8 cellular contexts compared by ENCODE assay signal in the genomic region with DNA sequence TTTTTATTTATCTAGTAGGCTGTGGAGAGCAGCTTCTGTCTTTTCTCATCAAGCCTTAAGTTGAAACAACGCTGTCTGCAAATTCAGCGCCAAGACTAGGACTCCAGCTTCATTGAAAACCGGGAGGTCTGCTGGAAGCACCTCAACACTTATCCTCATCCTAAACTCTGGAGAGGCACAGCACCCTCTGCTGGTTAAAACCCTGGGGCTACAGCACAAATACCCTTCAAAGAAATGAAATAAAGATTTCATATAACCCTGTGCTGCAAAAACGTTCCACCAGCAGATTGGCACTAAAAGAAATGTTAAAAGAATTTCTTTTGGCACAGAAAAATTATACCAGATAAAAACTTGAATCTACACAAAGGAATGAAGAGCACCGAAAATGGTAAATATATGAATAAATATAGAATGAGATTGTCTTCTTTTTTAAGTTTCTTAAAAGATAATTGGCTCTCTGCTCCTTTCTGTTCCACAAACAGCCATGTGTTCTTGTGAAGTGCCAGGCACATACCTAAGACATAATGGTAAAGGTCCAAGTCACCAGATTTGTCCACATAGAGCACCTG.
DNase-seq lines count a peak whose midpoint lies in the region; ATAC-seq and TF ChIP-seq lines count a peak whose summit lies in the region.

No MANE protein-coding gene starts in this region.

- H3K4me3 Mint-ChIP-seq in activated T-helper 1 cell treated with anti-CD3 and anti-CD28 coated beads, Interleukin-12 subunit alpha, Interleukin-12 subunit beta, Interleukin-2, Interleukin-4 antibody, amounts not matched to agents 30 ng/mL and 10 ng/mL and 1 ng/mL, durations not matched to agents 14 hours and 24 hours and 36 hours: no peak overlapping the region

- H3K9me3 ChIP-seq in OCI-LY7 (ENCODE audit: low read length): no peaks in the 10 kb centered on the region
- H3K9me3 ChIP-seq in left ventricle myocardium inferior (replicated peaks): peaks cover 4% of the 10 kb centered on the region

- H3K4me1 Mint-ChIP-seq in activated T-helper 1 cell treated with anti-CD3 and anti-CD28 coated beads, Interleukin-12 subunit alpha, Interleukin-12 subunit beta, Interleukin-2, Interleukin-4 antibody, amounts not matched to agents 30 ng/mL and 10 ng/mL and 1 ng/mL, durations not matched to agents 14 hours and 24 hours and 36 hours (ENCODE audit: low read depth): no peaks in the 10 kb centered on the region

- no peaks in the 10 kb centered on the region for H3K36me3 ChIP-seq in OCI-LY7 (ENCODE audit: insufficient read depth, low read length)
- no peaks in the 10 kb centered on the region for H3K36me3 ChIP-seq in left ventricle myocardium inferior

- no peaks in the 10 kb centered on the region for H3K9me2 ChIP-seq in OCI-LY7 (ENCODE audit: insufficient read depth, low read length)

- H4K20me1 ChIP-seq in OCI-LY7 (ENCODE audit: insufficient read depth, low read length): no peaks in the 10 kb centered on the region

- no peaks in the 10 kb centered on the region for H3K79me2 ChIP-seq in OCI-LY7 (ENCODE audit: insufficient read depth, low read depth, low read length)

- DNase-seq in SIG-M5 treated with dmso at 0.1 percent for 504 hours (lab: John Stamatoyannopoulos, UW; ENCODE audit: unreplicated experiment) (peak; percentile 61), SIG-M5 (lab: John Stamatoyannopoulos, UW) (no peak), OCI-LY7 (ENCODE audit: low spot score) (peak; percentile 63), left ventricle myocardium inferior (peak; percentile 15), 8988T (no peak)
- peak; percentile 45 for DNase-seq in activated T-helper 1 cell treated with anti-CD3 and anti-CD28 coated beads, Interleukin-12 subunit alpha, Interleukin-12 subunit beta, Interleukin-2, Interleukin-4 antibody, amounts not matched to agents 30 ng/mL and 10 ng/mL and 1 ng/mL, durations not matched to agents 14 hours and 24 hours and 36 hours (ENCODE audit: low spot score)
- DNase-seq in stimulated activated CD4-positive, alpha-beta T cell treated with anti-CD3 and anti-CD28 coated beads, Interleukin-15, amount 100 ng/mL, for 48 hours (ENCODE audit: low read depth in 2 of 2): peak; percentile 12 to 27

- H3K4me2 ChIP-seq in OCI-LY7 (ENCODE audit: low read length): no peak overlapping the region

- no peaks in the 10 kb centered on the region for H3K9me3 Mint-ChIP-seq in activated T-helper 1 cell treated with anti-CD3 and anti-CD28 coated beads, Interleukin-12 subunit alpha, Interleukin-12 subunit beta, Interleukin-2, Interleukin-4 antibody, amounts not matched to agents 30 ng/mL and 10 ng/mL and 1 ng/mL, durations not matched to agents 14 hours and 24 hours and 36 hours

- CTCF ChIA-PET in OCI-LY7 (lab: Charles Lee; ENCODE audit: unreplicated experiment): no interaction called here

- TF ChIP-seq CTCF in OCI-LY7 (conservative IDR thresholded peaks at IDR 0.05; ENCODE audit: low read length) (peak; percentile 96), left ventricle myocardium inferior (IDR thresholded peaks at IDR 0.05; ENCODE audit: borderline replicate concordance) (peak; percentile 51)

- H3K27me3 ChIP-seq in left ventricle myocardium inferior (ENCODE audit: low read depth): no peaks in the 10 kb centered on the region

- POLR2A ChIA-PET in OCI-LY7 (lab: Charles Lee): interaction anchor here (0.7 kb wide), 1 partner anchor 22 kb away, joined by 4 read pairs; no protein-coding TSS in a partner anchor

- BruUV-seq in OCI-LY7 (replicated peaks; lab: Mats Ljungman, UMichigan): no TSS peak

- H3K4me3 ChIP-seq in OCI-LY7 (ENCODE audit: low read depth, low read length, poor library complexity, severe bottlenecking) (no peak overlapping the region), left ventricle myocardium inferior (no peak overlapping the region)

- H3K4me1 ChIP-seq in OCI-LY7 (ENCODE audit: insufficient read depth, low read length, poor library complexity, severe bottlenecking) (peaks cover 3% of the 10 kb centered on the region), left ventricle myocardium inferior (no peaks in the 10 kb centered on the region)

- ATAC-seq in HG03159 (IDR thresholded peaks at IDR 0.05; ENCODE audit: unreplicated experiment): no peak

- H3K36me3 Mint-ChIP-seq in activated T-helper 1 cell treated with anti-CD3 and anti-CD28 coated beads, Interleukin-12 subunit alpha, Interleukin-12 subunit beta, Interleukin-2, Interleukin-4 antibody, amounts not matched to agents 30 ng/mL and 10 ng/mL and 1 ng/mL, durations not matched to agents 14 hours and 24 hours and 36 hours (ENCODE audit: low read depth): no peaks in the 10 kb centered on the region

- H3K27me3 Mint-ChIP-seq in activated T-helper 1 cell treated with anti-CD3 and anti-CD28 coated beads, Interleukin-12 subunit alpha, Interleukin-12 subunit beta, Interleukin-2, Interleukin-4 antibody, amounts not matched to agents 30 ng/mL and 10 ng/mL and 1 ng/mL, durations not matched to agents 14 hours and 24 hours and 36 hours (ENCODE audit: insufficient read depth): peaks cover 2% of the 10 kb centered on the region

- intact Hi-C loops in OCI-LY7 (cut with micrococcal nuclease; ENCODE audit: unreplicated experiment): loop anchor here (2.0 to 10.0 kb wide), 2 partner anchors 371 to 519 kb away; no protein-coding TSS in a partner anchor
- intact Hi-C loops in activated T-helper 1 cell treated with anti-CD3 and anti-CD28 coated beads, Interleukin-12 subunit alpha, Interleukin-12 subunit beta, Interleukin-2, Interleukin-4 antibody, amounts not matched to agents 30 ng/mL and 10 ng/mL and 1 ng/mL, durations not matched to agents 14 hours and 24 hours and 36 hours (cut with micrococcal nuclease): loop anchor here (1.0 to 10.0 kb wide), 5 partner anchors 36 to 818 kb away; no protein-coding TSS in a partner anchor
- intact Hi-C loops in left ventricle myocardium inferior (cut with micrococcal nuclease): no loop called here

- H3K27ac ChIP-seq in OCI-LY7 (ENCODE audit: low read depth, low read length, poor library complexity, severe bottlenecking) (no peak overlapping the region), left ventricle myocardium inferior (replicated peaks) (no peak overlapping the region)

- no peak overlapping the region for H2AFZ ChIP-seq in OCI-LY7 (ENCODE audit: low read length)

- no peak overlapping the region for H3K27ac Mint-ChIP-seq in activated T-helper 1 cell treated with anti-CD3 and anti-CD28 coated beads, Interleukin-12 subunit alpha, Interleukin-12 subunit beta, Interleukin-2, Interleukin-4 antibody, amounts not matched to agents 30 ng/mL and 10 ng/mL and 1 ng/mL, durations not matched to agents 14 hours and 24 hours and 36 hours

Comparison
In these comparisons a context has a peak if more than half of its experiments do, and no peak if none do; other contexts are left out.
1. DNase-seq: peak in SIG-M5 treated with dmso at 0.1 percent for 504 hours (single experiment), OCI-LY7 (single experiment), activated T-helper 1 cell treated with anti-CD3 and anti-CD28 coated beads, Interleukin-12 subunit alpha, Interleukin-12 subunit beta, Interleukin-2, Interleukin-4 antibody, amounts not matched to agents 30 ng/mL and 10 ng/mL and 1 ng/mL, durations not matched to agents 14 hours and 24 hours and 36 hours (single experiment), left ventricle myocardium inferior (single experiment) and stimulated activated CD4-positive, alpha-beta T cell treated with anti-CD3 and anti-CD28 coated beads, Interleukin-15, amount 100 ng/mL, for 48 hours (2 of 2); none in SIG-M5 (single experiment) and 8988T (single experiment).